ENCODE assay signal across 16 cellular contexts in the genomic region with DNA sequence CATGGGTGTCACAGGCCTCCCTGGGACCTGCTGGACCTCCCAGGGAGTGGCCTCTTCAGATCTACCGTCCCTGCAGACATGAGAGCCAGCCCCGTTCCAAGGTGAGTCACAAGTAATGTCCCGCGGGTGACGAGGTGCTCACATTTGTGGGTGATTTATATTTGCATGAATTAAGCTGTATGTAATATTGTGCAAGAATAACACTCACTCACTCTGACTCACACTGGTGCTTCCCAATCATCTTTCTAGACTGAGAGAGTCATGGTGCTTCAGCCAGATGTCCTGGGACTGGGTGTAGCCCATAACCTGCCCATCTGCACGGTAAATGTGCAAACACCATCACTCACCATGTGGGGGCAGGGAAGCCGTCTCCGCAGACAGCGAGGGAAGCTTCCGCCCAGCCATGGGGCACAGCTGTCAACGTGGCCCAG.
DNase-seq lines count a peak whose midpoint lies in the region; ATAC-seq, FAIRE-seq and TF ChIP-seq lines count a peak whose summit lies in the region.
"Had no signal": no experiment of that assay in that cellular context is flagged by ENCODE, and none has a peak within 500 bp of the region (broad histone marks: within the 10 kb centered on the region; RNA-seq: fewer than 3 reads in every experiment).

No MANE protein-coding gene starts in this region.

- no peak for TF ChIP-seq CTCF in foreskin fibroblast (IDR thresholded peaks at IDR 0.05; ENCODE audit: low read depth, low read length)
- no peak for TF ChIP-seq CTCF in progenitor cell of endocrine pancreas (IDR thresholded peaks at IDR 0.05; ENCODE audit: unreplicated experiment)

- H3K4me2 ChIP-seq in Karpas-422 (ENCODE audit: low read depth, low read length, poor library complexity, severe bottlenecking): no peak overlapping the region

- H3K4me3 ChIP-seq in Karpas-422 (ENCODE audit: low read length) (no peak overlapping the region), foreskin fibroblast (ENCODE audit: low read depth in 1 of 2, low read length in 2 of 2) (no peak overlapping the region), aorta (ENCODE audit: low read length in 2 of 2) (no peak overlapping the region)
- H3K4me3 ChIP-seq: testis had no signal

- no peaks in the 10 kb centered on the region for H3K79me2 ChIP-seq in Karpas-422 (ENCODE audit: low read length)

- H4K20me1 ChIP-seq in Karpas-422 (ENCODE audit: insufficient read depth, low read depth, low read length): no peaks in the 10 kb centered on the region

- H3K9me2 ChIP-seq in Karpas-422 (replicated peaks; ENCODE audit: insufficient read depth, low read length): no peaks in the 10 kb centered on the region

- intact Hi-C loops in aorta (cut with DNase I): no loop called here

- H3K4me1 Mint-ChIP-seq in progenitor cell of endocrine pancreas (ENCODE audit: low read depth): no peaks in the 10 kb centered on the region
- H3K4me1 Mint-ChIP-seq: neural crest cell had no signal

- no peak overlapping the region for H3K4me3 Mint-ChIP-seq in progenitor cell of endocrine pancreas (ENCODE audit: low read depth)
- H3K4me3 Mint-ChIP-seq: neural crest cell had no signal

- no peak overlapping the region for H3K27ac ChIP-seq in Karpas-422 (ENCODE audit: low read length)
- H3K27ac ChIP-seq in aorta (ENCODE audit: low read depth in 1 of 2, low read length in 2 of 2): no peak overlapping the region
- H3K27ac ChIP-seq: testis had no signal

- H3K4me1 ChIP-seq in Karpas-422 (ENCODE audit: low read length) (no peaks in the 10 kb centered on the region), aorta (ENCODE audit: control insufficient read depth in 1 of 2, insufficient read depth in 2 of 2, low read length in 2 of 2) (no peaks in the 10 kb centered on the region)
- H3K4me1 ChIP-seq: BE2C, testis had no signal

- H2AFZ ChIP-seq in Karpas-422 (ENCODE audit: low read length): no peak overlapping the region

- no peaks in the 10 kb centered on the region for H3K27me3 Mint-ChIP-seq in progenitor cell of endocrine pancreas

- no peaks in the 10 kb centered on the region for H3K36me3 Mint-ChIP-seq in progenitor cell of endocrine pancreas (ENCODE audit: insufficient read depth)

- TF ChIP-seq POLR2A in GM12891 (IDR thresholded peaks at IDR 0.05; ENCODE audit: low read depth, low read length): no peak

- H3K27me3 ChIP-seq in Karpas-422 (ENCODE audit: low read length) (no peaks in the 10 kb centered on the region), aorta (ENCODE audit: control insufficient read depth in 1 of 2, insufficient read depth in 2 of 2, low read length in 1 of 2) (no peaks in the 10 kb centered on the region)
- H3K27me3 ChIP-seq: testis had no signal

- no peak for ATAC-seq in aorta (ENCODE audit: low FRiP score)

- no peaks in the 10 kb centered on the region for H3K36me3 ChIP-seq in Karpas-422 (ENCODE audit: insufficient read depth, low read length)
- no peaks in the 10 kb centered on the region for H3K36me3 ChIP-seq in aorta (ENCODE audit: control insufficient read depth in 1 of 2, insufficient read depth in 2 of 2, low read length in 1 of 2)
- H3K36me3 ChIP-seq: BE2C had no signal

- H3K9me3 ChIP-seq in Karpas-422 (ENCODE audit: low read length): peaks cover 13% of the 10 kb centered on the region
- H3K9me3 ChIP-seq in aorta (ENCODE audit: control insufficient read depth, low read length): peaks cover 4% of the 10 kb centered on the region
- H3K9me3 ChIP-seq: BE2C, testis had no signal

- H3K27ac Mint-ChIP-seq in progenitor cell of endocrine pancreas: no peak overlapping the region

- no peak for FAIRE-seq in GM12891 (lab: Jason Lieb, UNC)
- FAIRE-seq: GM18507, small intestine had no signal

- H3K9ac ChIP-seq in Karpas-422 (ENCODE audit: low read length): no peak overlapping the region

- 73% methylated on average over 11 of the region's 11 CpGs for WGBS in aorta, 2 donors

- DNase-seq in Daoy (ENCODE audit: low read depth): peak; percentile 93
- peak; percentile 42 for DNase-seq in Karpas-422
- DNase-seq in SW480 (ENCODE audit: low spot score): peak; percentile 89
- peak; percentile 19 to 28 for DNase-seq in foreskin fibroblast
- no peak for DNase-seq in inferior parietal cortex (ENCODE audit: extremely low spot score)
- DNase-seq in progenitor cell of endocrine pancreas (ENCODE audit: low spot score, unreplicated experiment): no peak
- DNase-seq in aorta: no peak
- no peak for DNase-seq in GM12891 (ENCODE audit: insufficient read length, low spot score)
- DNase-seq: BE2C; effector CD4-positive, alpha-beta T cell; OCI-M1; small intestine; T-helper 2 cell; testis had no signal

- H3K9me3 Mint-ChIP-seq in progenitor cell of endocrine pancreas (ENCODE audit: low read depth): peaks cover 3% of the 10 kb centered on the region

TF ChIP-seq in GM12891, 5 proteins besides CTCF, POLR2A, EP300 and RAD21:
- TF ChIP-seq POLR2AphosphoS5 (IDR thresholded peaks at IDR 0.05; ENCODE audit: low read depth, low read length) (no peak), PAX5 (IDR thresholded peaks at IDR 0.05; ENCODE audit: insufficient read depth, low read length, severe bottlenecking) (no peak), POU2F2 (IDR thresholded peaks at IDR 0.05; ENCODE audit: low read depth, low read length) (no peak), SPI1 (IDR thresholded peaks at IDR 0.05; ENCODE audit: low read depth, low read length) (no peak), TAF1 (IDR thresholded peaks at IDR 0.05; ENCODE audit: low read depth, low read length) (no peak)

Comparison
In these comparisons a context has a peak if more than half of its experiments do, and no peak if none do; other contexts are left out.
1. DNase-seq: peak in Daoy (single experiment), Karpas-422 (single experiment), SW480 (single experiment) and foreskin fibroblast (2 of 2); none in inferior parietal cortex (single experiment), progenitor cell of endocrine pancreas (single experiment), aorta (0 of 2) and GM12891 (single experiment).